Comparison of ENCODE assay signal across 1 cellular context in the genomic region with DNA sequence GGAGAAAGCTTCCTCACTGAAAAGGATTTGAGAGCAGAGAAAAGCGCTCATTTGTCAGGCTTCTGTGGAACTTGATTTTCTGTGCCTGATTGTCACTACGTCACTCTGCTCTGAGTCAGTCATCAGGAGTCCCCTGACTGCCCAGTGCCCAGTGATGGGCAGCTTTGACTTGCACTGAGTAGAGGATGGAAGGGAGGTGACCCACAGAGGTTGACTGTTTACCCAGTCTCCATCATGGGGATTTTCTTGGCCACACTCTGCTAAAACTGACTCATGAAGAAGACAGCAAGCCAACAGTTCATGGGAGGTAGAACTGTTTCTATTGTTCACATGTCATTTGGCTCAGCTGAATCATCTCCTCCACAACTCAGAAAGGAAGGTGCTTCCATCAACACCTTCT.
TF ChIP-seq lines count a peak whose summit lies in the region.

No MANE protein-coding gene starts in this region.

TF ChIP-seq in GM12878, 131 proteins besides CTCF, POLR2A, EP300 and RAD21 (continued from another document):
- TF ChIP-seq, protein P1, sequence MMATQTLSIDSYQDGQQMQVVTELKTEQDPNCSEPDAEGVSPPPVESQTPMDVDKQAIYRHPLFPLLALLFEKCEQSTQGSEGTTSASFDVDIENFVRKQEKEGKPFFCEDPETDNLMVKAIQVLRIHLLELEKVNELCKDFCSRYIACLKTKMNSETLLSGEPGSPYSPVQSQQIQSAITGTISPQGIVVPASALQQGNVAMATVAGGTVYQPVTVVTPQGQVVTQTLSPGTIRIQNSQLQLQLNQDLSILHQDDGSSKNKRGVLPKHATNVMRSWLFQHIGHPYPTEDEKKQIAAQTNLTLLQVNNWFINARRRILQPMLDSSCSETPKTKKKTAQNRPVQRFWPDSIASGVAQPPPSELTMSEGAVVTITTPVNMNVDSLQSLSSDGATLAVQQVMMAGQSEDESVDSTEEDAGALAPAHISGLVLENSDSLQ (IDR thresholded peaks at IDR 0.05) = peak; percentile 40
- TF ChIP-seq POLR2AphosphoS2 (IDR thresholded peaks at IDR 0.05; ENCODE audit: low read depth, low read length) = no peak
- TF ChIP-seq NR2F1 (conservative IDR thresholded peaks at IDR 0.05) = peak; percentile 21; the same call in 1 of the 2 replicates
- TF ChIP-seq, protein P2, sequence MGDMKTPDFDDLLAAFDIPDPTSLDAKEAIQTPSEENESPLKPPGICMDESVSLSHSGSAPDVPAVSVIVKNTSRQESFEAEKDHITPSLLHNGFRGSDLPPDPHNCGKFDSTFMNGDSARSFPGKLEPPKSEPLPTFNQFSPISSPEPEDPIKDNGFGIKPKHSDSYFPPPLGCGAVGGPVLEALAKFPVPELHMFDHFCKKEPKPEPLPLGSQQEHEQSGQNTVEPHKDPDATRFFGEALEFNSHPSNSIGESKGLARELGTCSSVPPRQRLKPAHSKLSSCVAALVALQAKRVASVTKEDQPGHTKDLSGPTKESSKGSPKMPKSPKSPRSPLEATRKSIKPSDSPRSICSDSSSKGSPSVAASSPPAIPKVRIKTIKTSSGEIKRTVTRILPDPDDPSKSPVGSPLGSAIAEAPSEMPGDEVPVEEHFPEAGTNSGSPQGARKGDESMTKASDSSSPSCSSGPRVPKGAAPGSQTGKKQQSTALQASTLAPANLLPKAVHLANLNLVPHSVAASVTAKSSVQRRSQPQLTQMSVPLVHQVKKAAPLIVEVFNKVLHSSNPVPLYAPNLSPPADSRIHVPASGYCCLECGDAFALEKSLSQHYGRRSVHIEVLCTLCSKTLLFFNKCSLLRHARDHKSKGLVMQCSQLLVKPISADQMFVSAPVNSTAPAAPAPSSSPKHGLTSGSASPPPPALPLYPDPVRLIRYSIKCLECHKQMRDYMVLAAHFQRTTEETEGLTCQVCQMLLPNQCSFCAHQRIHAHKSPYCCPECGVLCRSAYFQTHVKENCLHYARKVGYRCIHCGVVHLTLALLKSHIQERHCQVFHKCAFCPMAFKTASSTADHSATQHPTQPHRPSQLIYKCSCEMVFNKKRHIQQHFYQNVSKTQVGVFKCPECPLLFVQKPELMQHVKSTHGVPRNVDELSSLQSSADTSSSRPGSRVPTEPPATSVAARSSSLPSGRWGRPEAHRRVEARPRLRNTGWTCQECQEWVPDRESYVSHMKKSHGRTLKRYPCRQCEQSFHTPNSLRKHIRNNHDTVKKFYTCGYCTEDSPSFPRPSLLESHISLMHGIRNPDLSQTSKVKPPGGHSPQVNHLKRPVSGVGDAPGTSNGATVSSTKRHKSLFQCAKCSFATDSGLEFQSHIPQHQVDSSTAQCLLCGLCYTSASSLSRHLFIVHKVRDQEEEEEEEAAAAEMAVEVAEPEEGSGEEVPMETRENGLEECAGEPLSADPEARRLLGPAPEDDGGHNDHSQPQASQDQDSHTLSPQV (IDR thresholded peaks at IDR 0.05) = no peak
- TF ChIP-seq IKZF2 (IDR thresholded peaks at IDR 0.05) = peak in 1 of 2 experiments; percentile 20; a peak in 1 of 4 replicates
- no peak for TF ChIP-seq DPF2 (IDR thresholded peaks at IDR 0.05)
- TF ChIP-seq KAT2A (conservative IDR thresholded peaks at IDR 0.05; ENCODE audit: control insufficient read depth, low read depth, low read length) = no peak
- TF ChIP-seq RUNX3 (IDR thresholded peaks at IDR 0.05; ENCODE audit: low read length) = peak; percentile 21; the same call in 1 of the 2 replicates
- peak; percentile 33; the same call in 1 of the 2 replicates for TF ChIP-seq YY1 (IDR thresholded peaks at IDR 0.05; ENCODE audit: low read depth, low read length)
- TF ChIP-seq EED (IDR thresholded peaks at IDR 0.05; ENCODE audit: low read depth) = peak; percentile 46
- TF ChIP-seq, protein P3, sequence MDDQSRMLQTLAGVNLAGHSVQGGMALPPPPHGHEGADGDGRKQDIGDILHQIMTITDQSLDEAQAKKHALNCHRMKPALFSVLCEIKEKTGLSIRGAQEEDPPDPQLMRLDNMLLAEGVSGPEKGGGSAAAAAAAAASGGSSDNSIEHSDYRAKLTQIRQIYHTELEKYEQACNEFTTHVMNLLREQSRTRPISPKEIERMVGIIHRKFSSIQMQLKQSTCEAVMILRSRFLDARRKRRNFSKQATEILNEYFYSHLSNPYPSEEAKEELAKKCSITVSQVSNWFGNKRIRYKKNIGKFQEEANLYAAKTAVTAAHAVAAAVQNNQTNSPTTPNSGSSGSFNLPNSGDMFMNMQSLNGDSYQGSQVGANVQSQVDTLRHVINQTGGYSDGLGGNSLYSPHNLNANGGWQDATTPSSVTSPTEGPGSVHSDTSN (IDR thresholded peaks at IDR 0.05; ENCODE audit: insufficient replicate concordance, low read depth, low read length) = no peak
